Comparison of ENCODE assay signal across 8 cellular contexts in the genomic region with DNA sequence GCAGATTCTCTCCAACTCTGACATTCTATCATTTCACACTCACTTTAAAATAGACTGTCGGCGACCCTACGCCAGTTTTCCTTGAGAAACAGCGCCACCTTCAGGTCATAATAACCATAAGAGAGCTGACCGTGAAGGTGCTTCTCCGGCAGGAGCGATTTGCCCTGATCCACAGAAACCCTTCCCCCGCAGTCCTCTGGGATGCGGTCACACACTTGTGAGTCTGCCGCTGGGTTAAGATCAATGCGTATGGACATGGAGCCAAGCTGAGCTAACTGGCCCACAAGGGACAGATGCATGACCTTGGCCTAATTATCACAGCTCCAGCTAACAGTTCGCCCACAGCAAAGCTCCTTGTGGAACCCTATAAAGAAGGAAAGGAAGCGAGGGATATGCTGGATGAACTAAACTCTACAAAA. TPM values are rescaled to one million over a fixed set of nuclear protein-coding genes. Genes with fewer than 3 reads are reported as not detected.
A peak's percentile ranks its signal among the peaks of the same experiment; 100 is the strongest.
DNase-seq lines count a peak whose midpoint lies in the region; ATAC-seq and TF ChIP-seq lines count a peak whose summit lies in the region.

No MANE protein-coding gene starts in this region.

- H3K27ac ChIP-seq in tibial artery = no peak overlapping the region

- peaks cover 5% of the 10 kb centered on the region for H3K27me3 ChIP-seq in NT2/D1 (ENCODE audit: insufficient read depth, insufficient read length)
- no peaks in the 10 kb centered on the region for H3K27me3 ChIP-seq in tibial artery

- no peaks in the 10 kb centered on the region for H3K9me3 Mint-ChIP-seq in natural killer cell treated with Interleukin-12 subunit alpha and Interleukin-12 subunit beta and Interleukin-15 and Interleukin-18, amount 100 ng/mL, for 72 hours

- no peak overlapping the region for H3K4me3 ChIP-seq in NT2/D1 (ENCODE audit: insufficient read length, low read depth)
- H3K4me3 ChIP-seq in fibroblast of pulmonary artery (replicated peaks; ENCODE audit: low read depth, low read length) = no peak overlapping the region
- H3K4me3 ChIP-seq in tibial artery = no peak overlapping the region

- no peaks in the 10 kb centered on the region for H3K36me3 ChIP-seq in NT2/D1 (ENCODE audit: insufficient read depth, insufficient read length, low read length)
- H3K36me3 ChIP-seq in tibial artery = no peaks in the 10 kb centered on the region

- H3K4me1 Mint-ChIP-seq in natural killer cell treated with Interleukin-12 subunit alpha and Interleukin-12 subunit beta and Interleukin-15 and Interleukin-18, amount 100 ng/mL, for 72 hours (ENCODE audit: low read depth in 2 of 2) = peaks cover 7 to 14% of the 10 kb centered on the region in 2 donors

- DNase-seq in CMK (ENCODE audit: low read depth) (peak; percentile 71), HT1080 (ENCODE audit: low read depth) (peak; percentile 54), NT2/D1 (ENCODE audit: low read depth, low spot score) (peak; percentile 91), activated T-cell treated with anti-CD3 and anti-CD28 coated beads for 24 hours (ENCODE audit: low read depth) (peak; percentile 59), fibroblast of pulmonary artery (ENCODE audit: low read depth) (peak; percentile 77), tibial artery (peak; percentile 44 to 74)
- DNase-seq in natural killer cell treated with Interleukin-12 subunit alpha and Interleukin-12 subunit beta and Interleukin-15 and Interleukin-18, amount 100 ng/mL, for 72 hours (ENCODE audit: low spot score) = peak; percentile 78

- H3K9ac ChIP-seq in NT2/D1 (ENCODE audit: insufficient read length, low read depth) = no peak overlapping the region

- ATAC-seq in natural killer cell treated with Interleukin-12 subunit alpha and Interleukin-12 subunit beta and Interleukin-15 and Interleukin-18, amount 100 ng/mL, for 72 hours = peak in 1 of 2 donors; percentile 48
- no peak for ATAC-seq in HG02588 (IDR thresholded peaks at IDR 0.05; ENCODE audit: unreplicated experiment)

- peaks cover 17 to 22% of the 10 kb centered on the region in 2 donors for H3K27me3 Mint-ChIP-seq in natural killer cell treated with Interleukin-12 subunit alpha and Interleukin-12 subunit beta and Interleukin-15 and Interleukin-18, amount 100 ng/mL, for 72 hours

- no peaks in the 10 kb centered on the region for H3K4me1 ChIP-seq in NT2/D1 (ENCODE audit: insufficient read depth, insufficient read length)
- peaks cover 0 to 6% (median 0%) of the 10 kb centered on the region in 4 donors for H3K4me1 ChIP-seq in tibial artery

- H3K9me3 ChIP-seq in NT2/D1 (ENCODE audit: insufficient read depth, low read length) (no peaks in the 10 kb centered on the region), tibial artery (no peaks in the 10 kb centered on the region)

- TF ChIP-seq CTCF in fibroblast of pulmonary artery (IDR thresholded peaks at IDR 0.05; ENCODE audit: low read length, missing control alignments) = peak; percentile 61
- peak; percentile 66 to 77 for TF ChIP-seq CTCF in tibial artery (IDR thresholded peaks at IDR 0.05)

- H3K4me3 Mint-ChIP-seq in natural killer cell treated with Interleukin-12 subunit alpha and Interleukin-12 subunit beta and Interleukin-15 and Interleukin-18, amount 100 ng/mL, for 72 hours = no peak overlapping the region

- no peak overlapping the region for H3K27ac Mint-ChIP-seq in natural killer cell treated with Interleukin-12 subunit alpha and Interleukin-12 subunit beta and Interleukin-15 and Interleukin-18, amount 100 ng/mL, for 72 hours

- intact Hi-C loops in tibial artery (cut with DNase I; ENCODE audit: low total_unique reads) = loop anchor here (10.0 kb wide), 1 partner anchor 178 kb away; no protein-coding TSS in a partner anchor

- H3K36me3 Mint-ChIP-seq in natural killer cell treated with Interleukin-12 subunit alpha and Interleukin-12 subunit beta and Interleukin-15 and Interleukin-18, amount 100 ng/mL, for 72 hours = no peaks in the 10 kb centered on the region

RNA-seq across cellular contexts. Expression of a gene that starts 32.8 kb away (rescaled TPM):
- total RNA-seq in HT1080 (2014; rRNA removed; shearing (Covaris generic)) = 2.0 and 3.1 TPM in 2 replicates
- 15.1 and 17.6 TPM in 2 replicates for polyA plus RNA-seq in HT1080 (2015; cell fraction: cytosol; rRNA removed)
- 7.6 and 12.8 TPM in 2 replicates for polyA plus RNA-seq in HT1080 (2015; cell fraction: nucleus; rRNA removed)
- 10 to 100 TPM; 16.9 to 17.6 TPM for total RNA-seq in natural killer cell treated with Interleukin-12 subunit alpha and Interleukin-12 subunit beta and Interleukin-15 and Interleukin-18, amount 100 ng/mL, for 72 hours
